Comparison of ENCODE assay signal across 27 cellular contexts in the genomic region with DNA sequence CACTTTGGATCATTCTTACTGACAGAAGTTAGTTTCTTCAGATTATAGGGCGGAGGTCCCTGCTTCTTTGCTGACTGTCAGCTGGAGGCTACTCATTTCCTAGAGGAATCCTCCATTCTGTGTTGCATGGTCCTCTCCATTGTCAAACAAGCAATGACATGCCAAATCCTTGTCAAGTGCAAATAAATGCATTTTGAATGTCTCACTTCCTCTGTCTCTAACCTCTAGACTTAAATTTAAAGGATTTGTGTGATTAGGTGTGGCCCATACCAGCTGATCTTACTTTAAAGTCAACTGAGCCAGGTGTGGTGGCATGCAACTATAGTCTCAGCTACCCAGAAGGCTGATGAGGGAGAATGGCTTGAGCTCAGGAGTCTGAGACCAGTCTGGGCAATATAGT.
"Had no signal": no experiment of that assay in that cellular context is flagged by ENCODE, and none has a peak within 500 bp of the region (broad histone marks: within the 10 kb centered on the region; RNA-seq: fewer than 3 reads in every experiment).

No MANE protein-coding gene starts in this region.

- FAIRE-seq: pancreas had no signal

- ATAC-seq: mucosa of descending colon; naive thymus-derived CD4-positive, alpha-beta T cell; natural killer cell treated with Interleukin-12 subunit alpha and Interleukin-12 subunit beta and Interleukin-15 and Interleukin-18, amount 100 ng/mL, for 72 hours; pancreas; right cardiac atrium; sciatic nerve; stimulated activated naive B cell treated with anti-CD40 and anti-IgM and Interleukin-4, amounts not matched to agents 10 μg/mL and 1 μg/mL and 100 μg/mL, for 72 hours; stimulated activated naive CD8-positive, alpha-beta T cell treated with anti-CD3 and anti-CD28 coated beads, Interleukin-15, Interleukin-2, amounts not matched to agents 100 U/mL and 50 U/mL, for 24 hours had no signal

- H3K27ac ChIP-seq: left ventricle myocardium inferior, pancreas, prostate gland, skin epidermis, stomach, testis, thyroid gland, transverse colon, upper lobe of left lung, vagina had no signal

- H3K4me1 Mint-ChIP-seq: memory B cell; naive thymus-derived CD4-positive, alpha-beta T cell; stimulated activated naive B cell treated with anti-CD40 and anti-IgM and Interleukin-4, amounts not matched to agents 10 μg/mL and 1 μg/mL and 100 μg/mL, for 72 hours had no signal

- H3K27ac Mint-ChIP-seq: memory B cell; naive thymus-derived CD4-positive, alpha-beta T cell; natural killer cell treated with Interleukin-12 subunit alpha and Interleukin-12 subunit beta and Interleukin-15 and Interleukin-18, amount 100 ng/mL, for 72 hours; stimulated activated naive B cell treated with anti-CD40 and anti-IgM and Interleukin-4, amounts not matched to agents 10 μg/mL and 1 μg/mL and 100 μg/mL, for 72 hours had no signal

- DNase-seq: islet precursor cell; left ventricle myocardium inferior; midbrain; mucosa of descending colon; naive thymus-derived CD4-positive, alpha-beta T cell; pancreas; posterior cingulate gyrus; retina; right cardiac atrium; stimulated activated CD4-positive, alpha-beta T cell treated with anti-CD3 and anti-CD28 coated beads, Interleukin-12 subunit alpha, Interleukin-12 subunit beta, amount 100 ng/mL, for 4 hours; stimulated activated CD4-positive, alpha-beta T cell treated with anti-CD3 and anti-CD28 coated beads, Interleukin-15, amount 100 ng/mL, for 24 hours; stimulated activated CD4-positive, alpha-beta T cell treated with anti-CD3 and anti-CD28 coated beads, Interleukin-2, amount 100 ng/mL, for 24 hours; stimulated activated CD4-positive, alpha-beta T cell treated with anti-CD3 and anti-CD28 coated beads, Interleukin-4, amount 100 ng/mL, for 1 hour; stimulated activated naive B cell treated with anti-CD40 and anti-IgM and Interleukin-4, amounts not matched to agents 10 μg/mL and 1 μg/mL and 100 μg/mL, for 72 hours; stimulated activated naive CD8-positive, alpha-beta T cell treated with anti-CD3 and anti-CD28 coated beads, Interleukin-15, Interleukin-2, amounts not matched to agents 100 U/mL and 50 U/mL, for 24 hours; stomach; testis; thyroid gland; transverse colon; upper lobe of left lung had no signal

- H3K36me3 ChIP-seq: left ventricle myocardium inferior, pancreas, prostate gland, stomach, thyroid gland, transverse colon, upper lobe of left lung, vagina had no signal

- H3K27me3 Mint-ChIP-seq: memory B cell; naive thymus-derived CD4-positive, alpha-beta T cell; natural killer cell treated with Interleukin-12 subunit alpha and Interleukin-12 subunit beta and Interleukin-15 and Interleukin-18, amount 100 ng/mL, for 72 hours; stimulated activated naive B cell treated with anti-CD40 and anti-IgM and Interleukin-4, amounts not matched to agents 10 μg/mL and 1 μg/mL and 100 μg/mL, for 72 hours had no signal

- H3K27me3 ChIP-seq: pancreas, stomach, testis, thyroid gland, transverse colon, upper lobe of left lung, vagina had no signal

- H3K4me3 Mint-ChIP-seq: memory B cell; naive thymus-derived CD4-positive, alpha-beta T cell; natural killer cell treated with Interleukin-12 subunit alpha and Interleukin-12 subunit beta and Interleukin-15 and Interleukin-18, amount 100 ng/mL, for 72 hours; stimulated activated naive B cell treated with anti-CD40 and anti-IgM and Interleukin-4, amounts not matched to agents 10 μg/mL and 1 μg/mL and 100 μg/mL, for 72 hours had no signal

- H3K36me3 Mint-ChIP-seq: memory B cell; stimulated activated naive B cell treated with anti-CD40 and anti-IgM and Interleukin-4, amounts not matched to agents 10 μg/mL and 1 μg/mL and 100 μg/mL, for 72 hours had no signal

- H3K9me3 ChIP-seq: pancreas, prostate gland, testis, thyroid gland, transverse colon had no signal

- H3K4me3 ChIP-seq: left ventricle myocardium inferior, lung, mucosa of descending colon, pancreas, prostate gland, skin epidermis, stomach, testis, thyroid gland, transverse colon, upper lobe of left lung, vagina had no signal

- H3K4me1 ChIP-seq: left ventricle myocardium inferior, pancreas, prostate gland, stomach, testis, thyroid gland, transverse colon, upper lobe of left lung, vagina had no signal
